9 cellular contexts compared by ENCODE assay signal in genomic region chr5:34684281-34684979, GRCh38. TPM values are rescaled to one million over a fixed set of nuclear protein-coding genes. Genes with fewer than 3 reads are reported as not detected.
DNase-seq lines count a peak whose midpoint lies in the region; ATAC-seq and TF ChIP-seq lines count a peak whose summit lies in the region.
"Had no signal": no experiment of that assay in that cellular context is flagged by ENCODE, and none has a peak within 500 bp of the region (broad histone marks: within the 10 kb centered on the region; RNA-seq: fewer than 3 reads in every experiment).

No MANE protein-coding gene starts in this region.

- peaks cover 0 to 3% (median 0%) of the 10 kb centered on the region in 5 experiments for H3K9me3 Mint-ChIP-seq in brain
- no peaks in the 10 kb centered on the region for H3K9me3 Mint-ChIP-seq in mesothelial cell of epicardium

- H3K4me3 Mint-ChIP-seq in brain (peak overlapping the region in 2 of 5 experiments; percentile 29 to 47), mesothelial cell of epicardium (no peak overlapping the region)

- H3K36me3 Mint-ChIP-seq in brain, result peaks cover 24% of the 10 kb centered on the region
- H3K36me3 Mint-ChIP-seq in mesothelial cell of epicardium, result peaks cover 3% of the 10 kb centered on the region

- peak overlapping the region; percentile 55 to 87 (median 82) for H3K27ac Mint-ChIP-seq in brain
- peak overlapping the region; percentile 92 for H3K27ac Mint-ChIP-seq in mesothelial cell of epicardium

- ATAC-seq in HG03139 (IDR thresholded peaks at IDR 0.05; ENCODE audit: unreplicated experiment), result no peak
- ATAC-seq in HG02852 (IDR thresholded peaks at IDR 0.05; ENCODE audit: unreplicated experiment), result no peak
- no peak for ATAC-seq in HG02759 (IDR thresholded peaks at IDR 0.05; ENCODE audit: unreplicated experiment)
- no peak for ATAC-seq in HG02571 (IDR thresholded peaks at IDR 0.05; ENCODE audit: unreplicated experiment)

- H3K4me1 Mint-ChIP-seq in brain (peaks cover 82% of the 10 kb centered on the region), mesothelial cell of epicardium (peaks cover 68% of the 10 kb centered on the region)

- DNase-seq in Daoy (ENCODE audit: low read depth), result peak; percentile 76
- DNase-seq in NCI-H1417 treated with DMSO at 0.1 percent for 48 hours (lab: John Stamatoyannopoulos, UW), result peak; percentile 92
- DNase-seq in mesothelial cell of epicardium (ENCODE audit: low spot score in 2 of 2, unreplicated experiment in 2 of 2), result no peak
- DNase-seq: effector CD8-positive, alpha-beta T cell had no signal

- H3K27me3 Mint-ChIP-seq in brain (peaks cover 5% of the 10 kb centered on the region), mesothelial cell of epicardium (ENCODE audit: low read depth) (no peaks in the 10 kb centered on the region)

- TF ChIP-seq CTCF in brain (conservative IDR thresholded peaks at IDR 0.05) (no peak), mesothelial cell of epicardium (IDR thresholded peaks at IDR 0.05; ENCODE audit: unreplicated experiment) (no peak)

RNA-seq across cellular contexts. Expression of gene RAI14, which starts 28.3 kb away (rescaled TPM):
- total RNA-seq in Daoy (2014; rRNA removed; shearing (Covaris generic)), result 54.9 and 60.0 TPM in 2 replicates
- polyA plus RNA-seq in brain (ENCODE audit: insufficient read depth, low read depth, low replicate concordance), result 13.1 TPM
- 117 to 134 TPM (median 120 TPM) in 3 replicates for total RNA-seq in mesothelial cell of epicardium

Comparison
In these comparisons a context has a peak if more than half of its experiments do, and no peak if none do; other contexts are left out.
1. DNase-seq: peak in Daoy (single experiment) and NCI-H1417 treated with DMSO at 0.1 percent for 48 hours (single experiment); none in mesothelial cell of epicardium (0 of 2).